In genomic region chr11:29153078-29153477, GRCh38 we compare ENCODE assay signal across 16 cellular contexts.
A peak's percentile ranks its signal among the peaks of the same experiment; 100 is the strongest.
DNase-seq lines count a peak whose midpoint lies in the region; ATAC-seq and TF ChIP-seq lines count a peak whose summit lies in the region.
"Had no signal": no experiment of that assay in that cellular context is flagged by ENCODE, and none has a peak within 500 bp of the region (broad histone marks: within the 10 kb centered on the region; RNA-seq: fewer than 3 reads in every experiment).

No MANE protein-coding gene starts in this region.

- no peaks in the 10 kb centered on the region for H3K79me1 ChIP-seq in IMR-90 (ENCODE audit: low read depth in 1 of 2, low read length in 2 of 2)

- no peak overlapping the region for H2BK5ac ChIP-seq in IMR-90 (ENCODE audit: low read depth, low read length, poor library complexity, severe bottlenecking)

- WGBS in IMR-90 (ENCODE audit: extremely low coverage in 2 of 2, insufficient read length in 1 of 2), 2 experiments = no CpG with 5 or more reads among the region's 1 CpG

- TF ChIP-seq CTCF in IMR-90 (conservative IDR thresholded peaks at IDR 0.05; ENCODE audit: low read depth, low read length) = no peak
- TF ChIP-seq CTCF in brain microvascular endothelial cell (IDR thresholded peaks at IDR 0.05; ENCODE audit: low read depth, low read length, missing control alignments) = no peak
- no peak for TF ChIP-seq CTCF in GM10266 (IDR thresholded peaks at IDR 0.05; ENCODE audit: control insufficient read depth, insufficient read depth, low read depth, missing control alignments)

- H4K5ac ChIP-seq in IMR-90 (ENCODE audit: low read depth, low read length) = no peak overlapping the region

- no peak overlapping the region for H4K8ac ChIP-seq in IMR-90 (ENCODE audit: low read depth in 2 of 2, low read length in 2 of 2)

- H3K36me3 ChIP-seq in ACC112 (ENCODE audit: insufficient read depth, low read length) = peaks cover 3% of the 10 kb centered on the region; the same call in 1 of the 2 replicates
- H3K36me3 ChIP-seq in IMR-90 (ENCODE audit: control insufficient read depth, insufficient read depth, low read length) = no peaks in the 10 kb centered on the region
- H3K36me3 ChIP-seq in brain microvascular endothelial cell (replicated peaks) = no peaks in the 10 kb centered on the region
- H3K36me3 ChIP-seq in MG63 = peaks cover 8% of the 10 kb centered on the region
- H3K36me3 ChIP-seq: HAP-1 had no signal

- no peaks in the 10 kb centered on the region for H3K9me3 ChIP-seq in IMR-90 (ENCODE audit: control insufficient read depth, insufficient read depth, low read length)
- H3K9me3 ChIP-seq in MG63 = peaks cover 27% of the 10 kb centered on the region
- H3K9me3 ChIP-seq: HAP-1 had no signal

- in situ Hi-C loops in IMR-90 (cut with MboI; ENCODE audit: low sequenced_read_pairs) (loop anchor here (25.0 kb wide), 1 partner anchor 1441 kb away; the partner anchor contains the start of gene BDNF), brain microvascular endothelial cell (cut with HindIII; ENCODE audit: low pct_ligation_motif_present, low sequenced_read_pairs) (no loop called here)

- BruUV-seq in IMR-90 (replicated peaks; lab: Mats Ljungman, UMichigan) = no TSS peak

- no peak overlapping the region for H3K18ac ChIP-seq in IMR-90 (ENCODE audit: low read depth, low read length)

- CTCF ChIA-PET in IMR-90 (lab: Yijun Ruan, JAX) = no interaction called here

- H3K23ac ChIP-seq in IMR-90 (ENCODE audit: low read depth, low read length) = no peak overlapping the region

- no peak overlapping the region for H2AFZ ChIP-seq in ACC112 (ENCODE audit: low read length, unreplicated experiment)
- no peak overlapping the region for H2AFZ ChIP-seq in IMR-90 (replicated peaks; ENCODE audit: low read length, poor library complexity)
- H2AFZ ChIP-seq: GM23248 had no signal

- peak overlapping the region; percentile 74 for H3K27ac ChIP-seq in ACC112 (ENCODE audit: low read depth, low read length)
- no peak overlapping the region for H3K27ac ChIP-seq in IMR-90 (ENCODE audit: insufficient read depth, low read length)
- H3K27ac ChIP-seq in brain microvascular endothelial cell = peak overlapping the region; percentile 15
- H3K27ac ChIP-seq: C4-2B, GM23248, KMS-11 had no signal

- no peak overlapping the region for H2BK15ac ChIP-seq in IMR-90 (ENCODE audit: low read depth, low read length)

- no peak overlapping the region for H3K4ac ChIP-seq in IMR-90 (ENCODE audit: low read depth, low read length)

- dilution Hi-C loops in IMR-90 (cut with HindIII; ENCODE audit: low sequenced_read_pairs, unreplicated experiment) = no loop called here

- no peak overlapping the region for H3K56ac ChIP-seq in IMR-90 (ENCODE audit: extremely low read depth, insufficient read depth, low read length)

- peaks cover 4% of the 10 kb centered on the region for H3K4me1 ChIP-seq in ACC112 (ENCODE audit: control insufficient read depth, insufficient read depth, low read length, unreplicated experiment)
- peaks cover 2% of the 10 kb centered on the region; the same call in 1 of the 2 replicates for H3K4me1 ChIP-seq in IMR-90 (ENCODE audit: control insufficient read depth, insufficient read depth, low read length)
- H3K4me1 ChIP-seq: HAP-1 had no signal

- no peak for TF ChIP-seq RAD21 in IMR-90 (IDR thresholded peaks at IDR 0.05; ENCODE audit: low read length)

- POLR2A ChIA-PET in IMR-90 (lab: Charles Lee; ENCODE audit: unreplicated experiment) = no interaction called here

- ATAC-seq in IMR-90 (ENCODE audit: low read depth) = no peak
- no peak for ATAC-seq in HG03521 (IDR thresholded peaks at IDR 0.05; ENCODE audit: unreplicated experiment)

- H2BK120ac ChIP-seq in IMR-90 (ENCODE audit: low read depth, low read length) = no peak overlapping the region

- no peak for TF ChIP-seq POLR2A in IMR-90 (IDR thresholded peaks at IDR 0.05; ENCODE audit: low read depth, low read length)

- H3K4me2 ChIP-seq in IMR-90 (ENCODE audit: low read depth, low read length) = no peak overlapping the region
- H3K4me2 ChIP-seq: KMS-11 had no signal

- DNase-seq in IMR-90 (no peak), brain microvascular endothelial cell (no peak), iris pigment epithelial cell (ENCODE audit: low read depth) (peak; percentile 87), DMS53 treated with DMSO at 0.1 percent for 48 hours (lab: John Stamatoyannopoulos, UW; ENCODE audit: unreplicated experiment) (no peak), MG63 (no peak), GM10266 (ENCODE audit: extremely low spot score) (no peak)
- DNase-seq: AML-193; CD4-positive, alpha-beta T cell; DND-41; EL; GM23248 had no signal

- H3K27me3 ChIP-seq in ACC112 (ENCODE audit: insufficient read depth, low read length) (no peaks in the 10 kb centered on the region), IMR-90 (ENCODE audit: control insufficient read depth, insufficient read depth, low read length) (no peaks in the 10 kb centered on the region), brain microvascular endothelial cell (replicated peaks) (no peaks in the 10 kb centered on the region), MG63 (no peaks in the 10 kb centered on the region)

- H2AK5ac ChIP-seq in IMR-90 (ENCODE audit: low read depth, low read length) = no peak overlapping the region

- H3K9me1 ChIP-seq in IMR-90 (ENCODE audit: insufficient read depth, low read length) = no peaks in the 10 kb centered on the region

- intact Hi-C loops in IMR-90 (cut with micrococcal nuclease) = no loop called here

- H2BK20ac ChIP-seq in IMR-90 (ENCODE audit: low read depth, low read length) = no peak overlapping the region

- H3K79me2 ChIP-seq in ACC112 (ENCODE audit: control insufficient read depth, insufficient read depth, low read length, unreplicated experiment) = no peaks in the 10 kb centered on the region

- no peak overlapping the region for H3K9ac ChIP-seq in IMR-90 (ENCODE audit: low read depth, low read length)
- H3K9ac ChIP-seq: GM23248, KMS-11 had no signal

- H4K20me1 ChIP-seq in IMR-90 (ENCODE audit: insufficient read depth, low read length) = no peaks in the 10 kb centered on the region

- H2AK9ac ChIP-seq in IMR-90 (replicated peaks; ENCODE audit: low read depth, low read length, poor library complexity) = no peak overlapping the region

- no peak overlapping the region for H4K91ac ChIP-seq in IMR-90 (ENCODE audit: insufficient read depth, low read depth, low read length)

- H3K14ac ChIP-seq in IMR-90 (replicated peaks; ENCODE audit: low read depth, low read length) = no peak overlapping the region

- H3K4me3 ChIP-seq in ACC112 (ENCODE audit: low read depth, low read length) = no peak overlapping the region
- no peak overlapping the region for H3K4me3 ChIP-seq in IMR-90 (ENCODE audit: insufficient read depth, low read depth, low read length)
- H3K4me3 ChIP-seq in brain microvascular endothelial cell (ENCODE audit: low read depth, low read length) = no peak overlapping the region
- no peak overlapping the region for H3K4me3 ChIP-seq in MG63
- H3K4me3 ChIP-seq: GM23248, HAP-1 had no signal

TF ChIP-seq in IMR-90, 13 proteins besides CTCF, POLR2A, EP300 and RAD21:
- TF ChIP-seq MAFK (IDR thresholded peaks at IDR 0.05; ENCODE audit: low read depth, low read length) (peak; percentile 63; the same call in 1 of the 2 replicates), RCOR1 (IDR thresholded peaks at IDR 0.05; ENCODE audit: insufficient replicate concordance, low read length) (no peak)
